Comparison of ENCODE assay signal across 8 cellular contexts in the genomic region with DNA sequence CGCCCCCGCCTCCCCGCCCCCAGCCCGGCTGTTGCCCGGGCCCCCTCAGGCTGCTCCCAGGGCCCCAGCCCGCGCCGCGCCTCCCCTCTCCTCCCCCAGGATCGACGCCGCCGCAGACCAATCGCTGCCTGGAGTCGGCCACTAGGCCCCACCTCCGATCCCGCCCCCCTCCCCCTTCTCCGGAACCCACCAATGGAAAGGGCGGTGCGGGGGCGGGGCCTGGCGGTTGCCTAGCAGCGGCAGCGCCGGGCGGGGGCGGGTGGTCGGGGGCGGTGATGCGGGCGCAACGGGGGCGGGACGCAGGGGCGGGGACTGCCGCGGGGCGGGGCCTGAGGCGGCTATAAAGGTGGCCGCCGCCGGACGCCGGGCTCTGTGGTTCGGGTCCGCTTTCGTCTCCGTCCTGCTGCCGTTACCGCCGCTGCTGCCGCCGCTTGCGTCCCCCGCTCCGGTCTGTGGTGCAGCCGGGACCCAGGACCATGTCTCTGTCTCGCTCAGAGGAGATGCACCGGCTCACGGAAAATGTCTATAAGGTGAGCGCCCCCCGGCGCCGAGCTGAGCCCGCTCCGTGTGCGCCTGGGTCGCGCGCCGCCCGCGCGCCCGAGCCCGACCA. TPM values are rescaled to one million over a fixed set of nuclear protein-coding genes. Genes with fewer than 3 reads are reported as not detected.
DNase-seq lines count a peak whose midpoint lies in the region; ATAC-seq, FAIRE-seq and TF ChIP-seq lines count a peak whose summit lies in the region.

A gene with protein sequence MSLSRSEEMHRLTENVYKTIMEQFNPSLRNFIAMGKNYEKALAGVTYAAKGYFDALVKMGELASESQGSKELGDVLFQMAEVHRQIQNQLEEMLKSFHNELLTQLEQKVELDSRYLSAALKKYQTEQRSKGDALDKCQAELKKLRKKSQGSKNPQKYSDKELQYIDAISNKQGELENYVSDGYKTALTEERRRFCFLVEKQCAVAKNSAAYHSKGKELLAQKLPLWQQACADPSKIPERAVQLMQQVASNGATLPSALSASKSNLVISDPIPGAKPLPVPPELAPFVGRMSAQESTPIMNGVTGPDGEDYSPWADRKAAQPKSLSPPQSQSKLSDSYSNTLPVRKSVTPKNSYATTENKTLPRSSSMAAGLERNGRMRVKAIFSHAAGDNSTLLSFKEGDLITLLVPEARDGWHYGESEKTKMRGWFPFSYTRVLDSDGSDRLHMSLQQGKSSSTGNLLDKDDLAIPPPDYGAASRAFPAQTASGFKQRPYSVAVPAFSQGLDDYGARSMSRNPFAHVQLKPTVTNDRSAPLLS (plus strand): TSS at position 373 of the 610 bp plus-strand sequence. CDS start 104 bp downstream, at position 477.

- TF ChIP-seq POLR2A in H54 (IDR thresholded peaks at IDR 0.05; ENCODE audit: low read depth, low read length) = peak; percentile 100

- H3K9me3 Mint-ChIP-seq in activated naive CD4-positive, alpha-beta T cell treated with anti-CD3 and anti-CD28 coated beads, Interleukin-2, amount 50 U/mL, for 72 hours = no peaks in the 10 kb centered on the region

- no peak for FAIRE-seq in H54 (lab: Jason Lieb, UNC)

- DNase-seq in Daoy (ENCODE audit: low read depth) = peak; percentile 97
- peak; percentile 99 for DNase-seq in H54 (ENCODE audit: insufficient read length, low spot score)
- DNase-seq in MV-4-11 (lab: John Stamatoyannopoulos, UW) = peak; percentile 81
- DNase-seq in activated naive CD4-positive, alpha-beta T cell treated with anti-CD3 and anti-CD28 coated beads, Interleukin-2, amount 50 U/mL, for 72 hours (ENCODE audit: low spot score in 2 of 2) = peak; percentile 89 to 94
- DNase-seq in glomerular endothelial cell (ENCODE audit: extremely low read depth, low read depth, low spot score) = no peak
- peak; percentile 96 for DNase-seq in occipital lobe (lab: John Stamatoyannopoulos, UW)
- DNase-seq in substantia nigra (lab: John Stamatoyannopoulos, UW) = peak; percentile 74 to 99 (median 95)

- H3K36me3 Mint-ChIP-seq in activated naive CD4-positive, alpha-beta T cell treated with anti-CD3 and anti-CD28 coated beads, Interleukin-2, amount 50 U/mL, for 72 hours = no peaks in the 10 kb centered on the region

- peak within 1 kb of the TSS; percentile 36 to 57 for H3K27ac Mint-ChIP-seq in activated naive CD4-positive, alpha-beta T cell treated with anti-CD3 and anti-CD28 coated beads, Interleukin-2, amount 50 U/mL, for 72 hours

- peak within 1 kb of the TSS; percentile 35 for H3K27ac ChIP-seq in substantia nigra (ENCODE audit: low read depth, low read length, poor library complexity, severe bottlenecking)

- peak; percentile 87 for ATAC-seq in SK-N-SH treated with all-trans-retinoic acid at 6 μM for 48 hours
- ATAC-seq in activated naive CD4-positive, alpha-beta T cell treated with anti-CD3 and anti-CD28 coated beads, Interleukin-2, amount 50 U/mL, for 72 hours = peak; percentile 90

TF ChIP-seq in SK-N-SH treated with all-trans-retinoic acid at 6 μM for 48 hours, 23 proteins besides CTCF, POLR2A, EP300 and RAD21:
- TF ChIP-seq ZNF8 (CRISPR knock-in tag; IDR thresholded peaks at IDR 0.05) = no peak
- TF ChIP-seq CSDC2 (CRISPR knock-in tag; IDR thresholded peaks at IDR 0.05) = peak; percentile 46; the same call in 1 of the 2 replicates
- peak; percentile 92; the same call in 1 of the 2 replicates for TF ChIP-seq GLIS3 (CRISPR knock-in tag; IDR thresholded peaks at IDR 0.05)
TF ChIP-seq in SK-N-SH treated with all-trans-retinoic acid at 6 μM for 48 hours: peak in this region for 2.

RNA-seq across cellular contexts. Expression of the gene that starts here (rescaled TPM):
- 62.0 and 65.6 TPM in 2 replicates for total RNA-seq in Daoy (2014; rRNA removed; shearing (Covaris generic))
- 10 to 100 TPM in 1 of 2 donors, 1 to 10 TPM in 1; 6.2 to 13.2 TPM for total RNA-seq in activated naive CD4-positive, alpha-beta T cell treated with anti-CD3 and anti-CD28 coated beads, Interleukin-2, amount 50 U/mL, for 72 hours
- 22.0 and 30.6 TPM in 2 replicates for total RNA-seq in glomerular endothelial cell
- 26.2 TPM for total RNA-seq in occipital lobe
